Comparison of ENCODE assay signal across 24 cellular contexts in the genomic region with DNA sequence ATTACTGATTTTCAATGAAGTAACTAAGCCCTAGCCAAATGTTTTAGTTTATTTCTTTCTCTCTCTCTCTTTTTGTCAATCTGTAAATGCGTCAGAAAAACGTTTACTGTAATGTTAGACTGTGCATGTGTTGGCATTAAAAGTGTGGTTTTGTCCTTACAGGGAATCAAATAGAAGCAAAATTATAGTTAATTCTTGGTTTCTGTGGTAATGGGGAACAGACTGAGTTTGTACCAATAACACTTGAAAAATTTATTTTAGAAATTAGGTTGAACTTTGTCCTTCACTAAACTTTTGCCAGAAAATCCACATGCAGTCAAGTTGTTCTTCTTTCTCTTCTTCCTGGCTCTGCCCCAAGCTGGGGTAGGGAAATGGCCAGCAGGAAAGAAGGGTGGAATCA.
"Had no signal": no experiment of that assay in that cellular context is flagged by ENCODE, and none has a peak within 500 bp of the region (broad histone marks: within the 10 kb centered on the region; RNA-seq: fewer than 3 reads in every experiment).

No MANE protein-coding gene starts in this region.

- H3K4me3 ChIP-seq: left lung, lung, neural progenitor cell, right lobe of liver had no signal

- H3K9me3 ChIP-seq: left lung, right lobe of liver had no signal

- H3K9me3 Mint-ChIP-seq: activated naive CD4-positive, alpha-beta T cell treated with anti-CD3 and anti-CD28 coated beads, Interleukin-2, amount 50 U/mL, for 24 hours; neural progenitor cell; T-helper 2 cell treated with Interferon-gamma antibody and Interleukin-4, amounts not matched to agents 5 μg/mL and 100 μg/mL, for 36 hours had no signal

- H3K4me1 Mint-ChIP-seq: activated naive CD4-positive, alpha-beta T cell treated with anti-CD3 and anti-CD28 coated beads, Interleukin-2, amount 50 U/mL, for 24 hours; endodermal cell; immature natural killer cell; naive thymus-derived CD8-positive, alpha-beta T cell; stimulated activated naive B cell treated with anti-CD40 and anti-IgM and Interleukin-4, amounts not matched to agents 10 μg/mL and 1 μg/mL and 100 μg/mL, for 72 hours had no signal

- H3K36me3 Mint-ChIP-seq: activated naive CD4-positive, alpha-beta T cell treated with anti-CD3 and anti-CD28 coated beads, Interleukin-2, amount 50 U/mL, for 24 hours; immature natural killer cell; mesothelial cell of epicardium; neural progenitor cell had no signal

- H3K9ac ChIP-seq: neural progenitor cell had no signal

- H3K27me3 ChIP-seq: left lung, neural progenitor cell, right lobe of liver had no signal

- H3K27me3 Mint-ChIP-seq: stimulated activated naive B cell treated with anti-CD40 and anti-IgM and Interleukin-4, amounts not matched to agents 10 μg/mL and 1 μg/mL and 100 μg/mL, for 72 hours had no signal

- H3K4me3 Mint-ChIP-seq: activated CD8-positive, alpha-beta T cell treated with anti-CD3 and anti-CD28 coated beads, Interleukin-2, amount 10 ng/mL, durations not matched to agents 7 days and 5 days; activated naive CD4-positive, alpha-beta T cell treated with anti-CD3 and anti-CD28 coated beads, Interleukin-2, amount 50 U/mL, for 24 hours; activated T-helper 1 cell treated with anti-CD3 and anti-CD28 coated beads, Interleukin-12 subunit alpha, Interleukin-12 subunit beta, Interleukin-2, Interleukin-4 antibody, amounts not matched to agents 30 ng/mL and 10 ng/mL and 1 ng/mL, durations not matched to agents 14 hours and 24 hours and 36 hours; endodermal cell; immature natural killer cell; mesothelial cell of epicardium; naive thymus-derived CD8-positive, alpha-beta T cell; neural progenitor cell; stimulated activated naive B cell treated with anti-CD40 and anti-IgM and Interleukin-4, amounts not matched to agents 10 μg/mL and 1 μg/mL and 100 μg/mL, for 72 hours; T-helper 2 cell treated with Interferon-gamma antibody and Interleukin-4, amounts not matched to agents 5 μg/mL and 100 μg/mL, for 36 hours had no signal

- H3K4me2 ChIP-seq: neural progenitor cell had no signal

- H3K27ac ChIP-seq: foreskin keratinocyte, neural progenitor cell, right lobe of liver, VCaP had no signal

- H3K4me1 ChIP-seq: foreskin keratinocyte, right lobe of liver had no signal

- DNase-seq: activated CD4-positive, alpha-beta T cell treated with anti-CD3 and anti-CD28 coated beads, Interleukin-2, amount 50 U/mL, for 1 hour; activated CD4-positive, CD25-positive, alpha-beta regulatory T cell treated with anti-CD3 and anti-CD28 coated beads, Interleukin-2, amount 50 U/mL, for 72 hours; activated CD8-positive, alpha-beta T cell treated with anti-CD3 and anti-CD28 coated beads, Interleukin-2, amount 10 ng/mL, durations not matched to agents 7 days and 5 days; activated gamma-delta T cell; aorta; cortex of kidney; endodermal cell; foreskin keratinocyte; immature natural killer cell; kidney glomerular epithelial cell; left lung; naive thymus-derived CD8-positive, alpha-beta T cell; posterior cingulate gyrus; right lobe of liver; stimulated activated CD4-positive, alpha-beta T cell treated with anti-CD3 and anti-CD28 coated beads, Interleukin-2, amount 100 ng/mL, for 48 hours; stimulated activated CD8-positive, alpha-beta memory T cell treated with anti-CD3 and anti-CD28 coated beads, Interleukin-4, amount 100 ng/mL, for 48 hours; stimulated activated naive B cell treated with anti-CD40 and anti-IgM and Interleukin-4, amounts not matched to agents 10 μg/mL and 1 μg/mL and 100 μg/mL, for 72 hours had no signal

- H3K27ac Mint-ChIP-seq: activated CD8-positive, alpha-beta T cell treated with anti-CD3 and anti-CD28 coated beads, Interleukin-2, amount 10 ng/mL, durations not matched to agents 7 days and 5 days; activated naive CD4-positive, alpha-beta T cell treated with anti-CD3 and anti-CD28 coated beads, Interleukin-2, amount 50 U/mL, for 24 hours; activated T-helper 1 cell treated with anti-CD3 and anti-CD28 coated beads, Interleukin-12 subunit alpha, Interleukin-12 subunit beta, Interleukin-2, Interleukin-4 antibody, amounts not matched to agents 30 ng/mL and 10 ng/mL and 1 ng/mL, durations not matched to agents 14 hours and 24 hours and 36 hours; endodermal cell; immature natural killer cell; mesothelial cell of epicardium; naive thymus-derived CD8-positive, alpha-beta T cell; neural progenitor cell; stimulated activated naive B cell treated with anti-CD40 and anti-IgM and Interleukin-4, amounts not matched to agents 10 μg/mL and 1 μg/mL and 100 μg/mL, for 72 hours; T-helper 2 cell treated with Interferon-gamma antibody and Interleukin-4, amounts not matched to agents 5 μg/mL and 100 μg/mL, for 36 hours had no signal

- H3K36me3 ChIP-seq: left lung, neural progenitor cell, right lobe of liver had no signal
